ENCODE assay signal across 8 cellular contexts in the genomic region with DNA sequence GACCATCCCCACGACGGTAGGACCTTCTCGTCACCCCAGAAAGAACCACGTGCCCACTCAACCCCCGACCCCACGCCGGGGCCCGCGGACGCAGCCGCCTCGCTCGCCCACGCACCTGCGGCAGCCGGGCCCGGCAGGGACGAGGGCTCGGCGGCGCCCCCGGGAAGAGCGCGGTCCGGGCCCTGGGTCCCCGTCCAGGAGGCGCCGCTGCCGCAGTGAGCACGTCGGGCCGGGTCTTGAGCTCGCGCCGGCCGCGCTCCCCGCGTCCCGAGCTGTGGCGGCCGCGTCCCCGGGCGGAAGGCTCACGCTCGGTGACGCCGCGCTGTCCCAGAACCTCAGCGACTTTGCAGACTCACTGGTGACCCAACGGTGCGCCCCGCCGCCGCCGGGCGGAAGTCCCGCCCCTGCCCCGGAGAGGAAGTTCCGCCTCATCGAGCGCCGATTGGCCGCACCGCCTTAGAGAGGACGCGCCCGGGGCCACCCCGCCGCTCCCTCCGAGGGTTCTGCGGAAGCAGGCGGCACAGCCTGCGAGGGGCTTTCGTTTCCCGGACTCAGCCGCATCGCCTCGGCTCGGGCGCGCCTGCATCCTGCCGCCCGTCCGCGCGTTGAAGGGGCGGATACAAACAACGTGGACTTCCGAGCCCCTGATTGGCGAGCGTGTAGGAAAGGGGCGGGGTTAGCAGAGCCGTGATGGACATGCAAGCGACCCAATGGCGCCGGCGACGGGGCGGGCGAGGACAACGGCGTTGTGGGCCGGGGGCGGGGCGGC. TPM values are rescaled to one million over a fixed set of nuclear protein-coding genes. Genes with fewer than 3 reads are reported as not detected.
DNase-seq lines count a peak whose midpoint lies in the region; ATAC-seq and TF ChIP-seq lines count a peak whose summit lies in the region.

No MANE protein-coding gene starts in this region.

- H3K4me3 ChIP-seq in right cardiac atrium (ENCODE audit: low read length) (peak overlapping the region; percentile 73), uterus (peak overlapping the region; percentile 70 to 78)

- TF ChIP-seq POLR2A in uterus (IDR thresholded peaks at IDR 0.05) = peak; percentile 70 to 81

- no peaks in the 10 kb centered on the region for H3K36me3 ChIP-seq in uterus

- H3K27ac ChIP-seq in right cardiac atrium (ENCODE audit: low read length) (peak overlapping the region; percentile 89), uterus (peak overlapping the region; percentile 97 to 98)

- under 1% methylated on average over 107 of the region's 107 CpGs for WGBS in right cardiac atrium

- H3K9me3 ChIP-seq in right cardiac atrium (ENCODE audit: control insufficient read depth, low read length) (no peaks in the 10 kb centered on the region), uterus (no peaks in the 10 kb centered on the region)

- DNase-seq in NCI-H187 (lab: John Stamatoyannopoulos, UW) = peak; percentile 94 to 100
- DNase-seq in T-helper 2 cell = peak; percentile 95 to 98 (median 97)
- DNase-seq in anterior cingulate cortex (lab: John Stamatoyannopoulos, UW) = peak; percentile 91 to 100 (median 98)
- peak; percentile 96 to 99 (median 98) for DNase-seq in right cardiac atrium
- DNase-seq in putamen (ENCODE audit: low spot score) = peak; percentile 96
- DNase-seq in uterus = peak; percentile 96 to 97

- no peaks in the 10 kb centered on the region for H3K27me3 ChIP-seq in right cardiac atrium (ENCODE audit: control insufficient read depth, insufficient read depth)
- no peaks in the 10 kb centered on the region for H3K27me3 ChIP-seq in uterus

- H3K4me1 ChIP-seq in right cardiac atrium (ENCODE audit: control insufficient read depth, insufficient read depth, low read length) = no peaks in the 10 kb centered on the region
- H3K4me1 ChIP-seq in uterus = peaks cover 0 to 21% of the 10 kb centered on the region in 2 donors

- intact Hi-C loops in right cardiac atrium (cut with DNase I) = loop anchor here in 2 of 4 donors (5.0 to 10.0 kb wide), 2 partner anchors 73 to 76 kb away; a partner anchor contains a TSS
- intact Hi-C loops in uterus (cut with DNase I; ENCODE audit: low total_unique reads) = no loop called here

- ATAC-seq in GM18502 (IDR thresholded peaks at IDR 0.05; ENCODE audit: poor library complexity, unreplicated experiment) = peak; percentile 74
- peak; percentile 66 for ATAC-seq in HG02938 (IDR thresholded peaks at IDR 0.05; ENCODE audit: unreplicated experiment)
- ATAC-seq in right cardiac atrium = peak; percentile 91 to 92

- TF ChIP-seq CTCF in uterus (IDR thresholded peaks at IDR 0.05) = peak in 1 of 4 experiments; percentile 23

RNA-seq across cellular contexts. Expression of a gene that starts 0.8 kb away (rescaled TPM):
- total RNA-seq in right cardiac atrium (10 to 100 TPM; 10.9 to 13.4 (median 11.9) TPM), uterus (10 to 100 TPM in 2 of 4 donors, 1 to 10 TPM in 1, under 1 TPM in 1; 0.59 to 25.4 (median 14.3) TPM)
- polyA plus RNA-seq in right cardiac atrium = 13.4 TPM

RNA-seq across cellular contexts. Expression of a gene that starts 19.3 kb away (rescaled TPM):
- total RNA-seq in right cardiac atrium = 10 to 100 TPM; 19.8 to 23.0 (median 21.6) TPM
- polyA plus RNA-seq in right cardiac atrium = 22.9 TPM
- 10 to 100 TPM in 3 of 4 donors, 1 to 10 TPM in 1; 10.0 to 56.9 (median 30.7) TPM for total RNA-seq in uterus

RNA-seq across cellular contexts. Expression of a gene that starts 22.3 kb away (rescaled TPM):
- total RNA-seq in right cardiac atrium = under 1 TPM; 0.22 to 0.62 (median 0.54) TPM
- 0.84 TPM for polyA plus RNA-seq in right cardiac atrium
- 1 to 10 TPM; 1.2 to 7.5 (median 1.5) TPM for total RNA-seq in uterus

RNA-seq across cellular contexts. Expression of a gene that starts 28.9 kb away (rescaled TPM):
- total RNA-seq in right cardiac atrium (not detected), uterus (not detected)
- not detected for polyA plus RNA-seq in right cardiac atrium

RNA-seq across cellular contexts. Expression of a gene that starts 41.7 kb away (rescaled TPM):
- total RNA-seq in right cardiac atrium (under 1 TPM; 0.15 to 0.70 (median 0.20) TPM), uterus (1 to 10 TPM in 1 of 4 donors, under 1 TPM in 2, not detected in 1; 0.26 to 1.4 (median 0.76) TPM)
- 0.29 TPM for polyA plus RNA-seq in right cardiac atrium

Comparison
In these comparisons a context has a peak if more than half of its experiments do, and no peak if none do; other contexts are left out.
1. Peak in every context shown above with its lines: DNase-seq, ATAC-seq, H3K4me3 ChIP-seq and H3K27ac ChIP-seq.